ENCODE assay signal across 18 cellular contexts in the genomic region with DNA sequence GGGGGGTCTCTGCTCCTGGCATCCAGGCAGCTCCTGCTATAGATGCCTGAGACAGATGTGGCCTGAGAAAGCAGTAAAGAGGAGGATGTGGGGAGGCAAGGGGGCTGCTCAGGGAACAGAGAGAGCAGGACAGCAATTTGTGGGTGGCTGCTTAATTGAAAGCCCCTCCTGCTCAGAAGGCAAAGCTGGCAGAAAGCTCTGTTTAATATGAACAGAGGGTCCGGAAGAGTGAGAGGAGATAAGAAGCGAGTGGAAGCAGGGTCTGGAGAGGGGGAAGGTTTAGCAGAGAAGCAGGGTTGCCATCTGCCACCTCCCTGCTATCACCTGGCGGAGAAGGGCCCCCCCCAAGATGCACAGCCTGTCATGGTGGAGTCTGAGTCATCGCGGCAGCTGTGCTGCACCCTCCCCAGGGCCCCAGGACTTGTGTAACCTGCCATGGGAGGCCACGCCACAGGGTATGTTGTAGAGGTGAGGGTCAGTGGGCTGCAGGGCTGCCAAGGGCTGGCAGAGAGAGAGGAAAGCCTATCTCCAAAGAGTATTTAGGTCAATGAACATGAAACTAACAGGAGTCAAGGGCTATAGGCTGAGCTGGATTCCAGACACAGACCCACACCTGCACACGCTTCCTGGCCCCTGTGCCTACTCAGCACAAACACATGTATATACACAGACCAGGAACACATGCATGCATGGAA.
DNase-seq lines count a peak whose midpoint lies in the region; ATAC-seq and TF ChIP-seq lines count a peak whose summit lies in the region.
"Had no signal": no experiment of that assay in that cellular context is flagged by ENCODE, and none has a peak within 500 bp of the region (broad histone marks: within the 10 kb centered on the region; RNA-seq: fewer than 3 reads in every experiment).

No MANE protein-coding gene starts in this region.

- H3K27me3 ChIP-seq in H9 (ENCODE audit: insufficient read depth, low read length) = no peaks in the 10 kb centered on the region

- H3T11ph ChIP-seq in H9 (ENCODE audit: low read length) = no peak overlapping the region

- H3K79me1 ChIP-seq in H9 (ENCODE audit: insufficient read depth, low read depth, low read length, poor library complexity, severe bottlenecking) = no peaks in the 10 kb centered on the region

- no peaks in the 10 kb centered on the region for H3K36me3 Mint-ChIP-seq in H9 (ENCODE audit: insufficient read depth in 1 of 3, low read depth in 3 of 3)
- H3K36me3 Mint-ChIP-seq in stimulated activated naive B cell treated with anti-CD40 and anti-IgM and Interleukin-4, amounts not matched to agents 10 μg/mL and 1 μg/mL and 100 μg/mL, for 72 hours = no peaks in the 10 kb centered on the region
- H3K36me3 Mint-ChIP-seq: CD4-positive, CD25-positive, alpha-beta regulatory T cell had no signal

- no peak overlapping the region for H3K18ac ChIP-seq in H9 (ENCODE audit: insufficient read length, low read depth, low read length)

- H3K4me1 ChIP-seq in H9 (ENCODE audit: insufficient read depth, low read length) = no peaks in the 10 kb centered on the region; the same call in 1 of the 2 replicates

- peak; percentile 40 for DNase-seq in NB4 (ENCODE audit: low read depth)
- DNase-seq in NCI-H524 (lab: John Stamatoyannopoulos, UW) = peak; percentile 93 to 98
- DNase-seq in retina = peak; percentile 20
- no peak for DNase-seq in H9
- no peak for DNase-seq in stimulated activated naive B cell treated with anti-CD40 and anti-IgM and Interleukin-4, amounts not matched to agents 10 μg/mL and 1 μg/mL and 100 μg/mL, for 72 hours
- DNase-seq in iPS-NIHi11 (ENCODE audit: low spot score) = no peak
- DNase-seq: ACHN; AML-193; Calu3; CD4-positive, CD25-positive, alpha-beta regulatory T cell; DND-41; NCI-H1417; NCI-H2107; NCI-H748 treated with DMSO at 0.1 percent for 48 hours; PC-9; T-helper 17 cell had no signal

- no peak overlapping the region; the same call in 1 of the 2 replicates for H3K14ac ChIP-seq in H9 (ENCODE audit: insufficient read depth, low read length)

- H3K4me2 ChIP-seq in H9 (ENCODE audit: insufficient read depth, insufficient read length, low read length) = no peak overlapping the region
- H3K4me2 ChIP-seq: GM23338, PC-9 had no signal

- H3K4ac ChIP-seq in H9 (ENCODE audit: low read depth, low read length) = no peak overlapping the region

- no peaks in the 10 kb centered on the region for H3K9me3 ChIP-seq in H9 (ENCODE audit: control insufficient read depth, low read depth, low read length)

- H2BK15ac ChIP-seq in H9 (ENCODE audit: low read depth, low read length) = no peak overlapping the region

- H4K20me1 ChIP-seq in H9 (ENCODE audit: control insufficient read depth, insufficient read depth, insufficient read length) = no peaks in the 10 kb centered on the region

- H2BK5ac ChIP-seq in H9 (ENCODE audit: insufficient read length, low read length) = no peak overlapping the region

- H3K9ac ChIP-seq in H9 (ENCODE audit: extremely low read depth, insufficient read length, low read length) = no peak overlapping the region

- no peak overlapping the region for H3K4me3 Mint-ChIP-seq in H9
- H3K4me3 Mint-ChIP-seq in stimulated activated naive B cell treated with anti-CD40 and anti-IgM and Interleukin-4, amounts not matched to agents 10 μg/mL and 1 μg/mL and 100 μg/mL, for 72 hours = no peak overlapping the region
- H3K4me3 Mint-ChIP-seq: GM23338, T-helper 17 cell had no signal

- no peak overlapping the region for H4K8ac ChIP-seq in H9 (replicated peaks; ENCODE audit: insufficient read length, low read depth, low read length)

- no peak for TF ChIP-seq CTCF in NB4 (IDR thresholded peaks at IDR 0.05; ENCODE audit: low read depth, low read length)
- TF ChIP-seq CTCF in H9 (conservative IDR thresholded peaks at IDR 0.05) = no peak

- no peak overlapping the region for H2AFZ ChIP-seq in H9 (ENCODE audit: low read length)
- H2AFZ ChIP-seq: GM23338, PC-9 had no signal

- ATAC-seq in SK-N-SH treated with all-trans-retinoic acid at 6 μM for 48 hours = no peak
- no peak for ATAC-seq in stimulated activated naive B cell treated with anti-CD40 and anti-IgM and Interleukin-4, amounts not matched to agents 10 μg/mL and 1 μg/mL and 100 μg/mL, for 72 hours (replicated peaks)
- ATAC-seq: GM23338, T-helper 17 cell had no signal

- H3K27ac Mint-ChIP-seq in H9 = peak overlapping the region in 1 of 3 experiments; percentile 76; a peak in 3 of 7 replicates
- no peak overlapping the region for H3K27ac Mint-ChIP-seq in stimulated activated naive B cell treated with anti-CD40 and anti-IgM and Interleukin-4, amounts not matched to agents 10 μg/mL and 1 μg/mL and 100 μg/mL, for 72 hours
- H3K27ac Mint-ChIP-seq: CD4-positive, CD25-positive, alpha-beta regulatory T cell; GM23338; T-helper 17 cell had no signal

- no peaks in the 10 kb centered on the region for H3K27me3 Mint-ChIP-seq in H9 (ENCODE audit: low read depth)
- no peaks in the 10 kb centered on the region for H3K27me3 Mint-ChIP-seq in stimulated activated naive B cell treated with anti-CD40 and anti-IgM and Interleukin-4, amounts not matched to agents 10 μg/mL and 1 μg/mL and 100 μg/mL, for 72 hours
- H3K27me3 Mint-ChIP-seq: CD4-positive, CD25-positive, alpha-beta regulatory T cell; T-helper 17 cell had no signal

- no peaks in the 10 kb centered on the region for H3K9me3 Mint-ChIP-seq in H9
- peaks cover 0 to 4% of the 10 kb centered on the region in 2 donors for H3K9me3 Mint-ChIP-seq in stimulated activated naive B cell treated with anti-CD40 and anti-IgM and Interleukin-4, amounts not matched to agents 10 μg/mL and 1 μg/mL and 100 μg/mL, for 72 hours

- H4K91ac ChIP-seq in H9 (ENCODE audit: insufficient read length, low read depth, low read length) = no peak overlapping the region

- H3K56ac ChIP-seq in H9 (ENCODE audit: insufficient read length, low read depth, low read length) = no peak overlapping the region

- no peak overlapping the region for H3K23ac ChIP-seq in H9 (ENCODE audit: insufficient read length, low read depth, low read length)

- H2BK12ac ChIP-seq in H9 (ENCODE audit: insufficient read length, low read depth, low read length) = no peak overlapping the region

- H3K4me1 Mint-ChIP-seq in H9 = peaks cover 3 to 4% of the 10 kb centered on the region in 2 experiments; a peak in 3 of 4 replicates
- H3K4me1 Mint-ChIP-seq in stimulated activated naive B cell treated with anti-CD40 and anti-IgM and Interleukin-4, amounts not matched to agents 10 μg/mL and 1 μg/mL and 100 μg/mL, for 72 hours = no peaks in the 10 kb centered on the region
- H3K4me1 Mint-ChIP-seq: CD4-positive, CD25-positive, alpha-beta regulatory T cell; GM23338; T-helper 17 cell had no signal

- no CpG with 5 or more reads among the region's 7 CpGs for WGBS in H9 (ENCODE audit: extremely low coverage, insufficient read length, low lambda C conversion rate)

- H2BK20ac ChIP-seq in H9 (ENCODE audit: low read depth, low read length, poor library complexity, severe bottlenecking) = no peak overlapping the region

- H2BK120ac ChIP-seq in H9 (ENCODE audit: low read depth, low read length, poor library complexity, severe bottlenecking) = no peak overlapping the region

- TF ChIP-seq POLR2A in NB4 (IDR thresholded peaks at IDR 0.05; ENCODE audit: extremely low read depth, insufficient read length) = no peak

- H3K27ac ChIP-seq in H9 (ENCODE audit: insufficient read length, low read depth, low read length) = no peak overlapping the region
- H3K27ac ChIP-seq: PC-9 had no signal

- H3K23me2 ChIP-seq in H9 (ENCODE audit: insufficient read length, low read depth, low read length, poor library complexity, severe bottlenecking) = no peaks in the 10 kb centered on the region

- no peak overlapping the region for H3K4me3 ChIP-seq in NB4 (ENCODE audit: low read depth, low read length)
- H3K4me3 ChIP-seq: GM23338, PC-9 had no signal

- no peaks in the 10 kb centered on the region for H3K79me2 ChIP-seq in H9 (ENCODE audit: insufficient read depth, low read length)

- no peak overlapping the region for H2AK5ac ChIP-seq in H9 (ENCODE audit: insufficient read length, low read length)

- no peak overlapping the region for H4K5ac ChIP-seq in H9 (ENCODE audit: insufficient read length, low read depth, low read length)

TF ChIP-seq in SK-N-SH treated with all-trans-retinoic acid at 6 μM for 48 hours, 23 proteins besides CTCF, POLR2A, EP300 and RAD21:
- TF ChIP-seq ZNF565 (CRISPR knock-in tag; conservative IDR thresholded peaks at IDR 0.05; ENCODE audit: low read depth) (no peak), OSR1 (CRISPR knock-in tag; IDR thresholded peaks at IDR 0.05) (no peak), TCF4 (CRISPR knock-in tag; IDR thresholded peaks at IDR 0.05; ENCODE audit: borderline replicate concordance) (peak; percentile 60; the same call in 1 of the 2 replicates)

Comparison
In these comparisons a context has a peak if more than half of its experiments do, and no peak if none do; other contexts are left out.
1. DNase-seq: peak in NB4 (single experiment), NCI-H524 (2 of 2) and retina (single experiment); none in H9 (single experiment), stimulated activated naive B cell treated with anti-CD40 and anti-IgM and Interleukin-4, amounts not matched to agents 10 μg/mL and 1 μg/mL and 100 μg/mL, for 72 hours (single experiment) and iPS-NIHi11 (single experiment).